In genomic region chr11:74169736-74170458, GRCh38 we compare ENCODE assay signal across 8 cellular contexts. TPM values are rescaled to one million over a fixed set of nuclear protein-coding genes. Genes with fewer than 3 reads are reported as not detected.
A peak's percentile ranks its signal among the peaks of the same experiment; 100 is the strongest.
DNase-seq lines count a peak whose midpoint lies in the region; TF ChIP-seq lines count a peak whose summit lies in the region.

No MANE protein-coding gene starts in this region.

- H3K4me3 ChIP-seq in WI38 (ENCODE audit: low read depth, low read length) (peak overlapping the region; percentile 80), transverse colon (peak overlapping the region; percentile 72 to 81 (median 76))

- no peaks in the 10 kb centered on the region for H3K27me3 ChIP-seq in layer of hippocampus (ENCODE audit: control insufficient read depth, insufficient read depth, low read length)
- no peaks in the 10 kb centered on the region for H3K27me3 ChIP-seq in transverse colon

- peaks cover 0 to 29% (median under 1%) of the 10 kb centered on the region in 4 donors for H3K36me3 ChIP-seq in transverse colon

- H3K4me1 ChIP-seq in transverse colon: peaks cover 16 to 45% (median 28%) of the 10 kb centered on the region in 4 donors

- peak overlapping the region; percentile 89 for H3K27ac ChIP-seq in layer of hippocampus (ENCODE audit: low read depth, low read length)
- peak overlapping the region; percentile 89 to 95 (median 92) for H3K27ac ChIP-seq in transverse colon

- TF ChIP-seq EP300 in transverse colon (IDR thresholded peaks at IDR 0.05; ENCODE audit: low read depth): no peak

- in situ Hi-C loops in transverse colon (cut with MboI; ENCODE audit: low pct_ligation_motif_present in 1 of 4, low pct_unique_long_range_greater_than_20kb in 1 of 4, low sequenced_read_pairs in 3 of 4): no loop called here

- peak; percentile 0 for DNase-seq in activated T-cell treated with anti-CD3 and anti-CD28 coated beads for 24 hours (ENCODE audit: low read depth)
- DNase-seq in activated T-cell treated with anti-CD3 and anti-CD28 coated beads for 4 hours: no peak
- no peak for DNase-seq in transverse colon
- no peak for DNase-seq in HPDE6-E6E7 (ENCODE audit: extremely low spot score)
- DNase-seq in NCI-H2107 (lab: John Stamatoyannopoulos, UW): no peak
- no peak for DNase-seq in NCI-H2171 treated with DMSO at 0.1 percent for 48 hours (lab: John Stamatoyannopoulos, UW)

- intact Hi-C loops in transverse colon (cut with DNase I; ENCODE audit: low total_unique reads): no loop called here

- no peaks in the 10 kb centered on the region for H3K9me3 ChIP-seq in transverse colon

- TF ChIP-seq CTCF in WI38 (IDR thresholded peaks at IDR 0.05; ENCODE audit: low read depth, low read length): no peak
- TF ChIP-seq CTCF in transverse colon (IDR thresholded peaks at IDR 0.05): no peak

- no peak for TF ChIP-seq POLR2A in transverse colon (IDR thresholded peaks at IDR 0.05)

- 4 to 9% methylated on average over 5 to 9 of the region's 9 CpGs for WGBS in transverse colon (ENCODE audit: low coverage in 1 of 2), 2 donors

RNA-seq across cellular contexts. Expression of gene C2CD3, which starts 0.9 kb away (rescaled TPM):
- total RNA-seq in transverse colon: 10 to 100 TPM; 22.2 to 52.5 (median 37.4) TPM

RNA-seq across cellular contexts. Expression of gene PPME1, which starts 1.2 kb away (rescaled TPM):
- total RNA-seq in transverse colon: 10 to 100 TPM; 21.3 to 33.7 (median 22.4) TPM
